In genomic region chr11:619625-620050, GRCh38 we compare ENCODE assay signal across 24 cellular contexts. TPM values are rescaled to one million over a fixed set of nuclear protein-coding genes. Genes with fewer than 3 reads are reported as not detected.
"Had no signal": no experiment of that assay in that cellular context is flagged by ENCODE, and none has a peak within 500 bp of the region (broad histone marks: within the 10 kb centered on the region; RNA-seq: fewer than 3 reads in every experiment).

No MANE protein-coding gene starts in this region.

- FAIRE-seq: endometrium, frontal cortex, small intestine had no signal

- H3K9me3 Mint-ChIP-seq: nephron progenitor cell had no signal

- H3K4me3 ChIP-seq: heart right ventricle had no signal

- H3K9me3 ChIP-seq: heart right ventricle, neutrophil had no signal

- ATAC-seq: esophagus mucosa; heart right ventricle; left colon; naive thymus-derived CD4-positive, alpha-beta T cell had no signal

- DNase-seq: effector memory CD4-positive, alpha-beta T cell; hypothalamus; islet precursor cell; left colon; mesendoderm; naive thymus-derived CD4-positive, alpha-beta T cell; nephron progenitor cell; posterior cingulate gyrus; small intestine; stimulated activated CD4-positive, alpha-beta T cell treated with anti-CD3 and anti-CD28 coated beads, Interleukin-12 subunit alpha, Interleukin-12 subunit beta, amount 100 ng/mL, for 4 hours; stimulated activated naive CD4-positive, alpha-beta T cell treated with Interleukin-2 at 50 U/mL for 16 hours; trophoblast cell had no signal

- H3K27ac Mint-ChIP-seq: naive thymus-derived CD4-positive, alpha-beta T cell; nephron progenitor cell had no signal

- H3K4me3 Mint-ChIP-seq: naive thymus-derived CD4-positive, alpha-beta T cell; nephron progenitor cell had no signal

- H3K27ac ChIP-seq: heart right ventricle, neutrophil had no signal

RNA-seq across cellular contexts. Expression of gene CDHR5, which starts 5.1 kb away (rescaled TPM):
- total RNA-seq: esophagus mucosa; fibroblast of lung; frontal cortex; glomerular endothelial cell; heart right ventricle; lung microvascular endothelial cell; naive thymus-derived CD4-positive, alpha-beta T cell; osteocyte; pulmonary artery endothelial cell; urinary bladder had no signal
- polyA plus RNA-seq: fibroblast of lung; heart right ventricle; naive thymus-derived CD4-positive, alpha-beta T cell had no signal

RNA-seq across cellular contexts. Expression of gene SCT, which starts 7.3 kb away (rescaled TPM):
- total RNA-seq: esophagus mucosa; fibroblast of lung; frontal cortex; glomerular endothelial cell; liver; lung microvascular endothelial cell; naive thymus-derived CD4-positive, alpha-beta T cell; osteocyte; pulmonary artery endothelial cell; urinary bladder had no signal
- polyA plus RNA-seq: fibroblast of lung; liver; naive thymus-derived CD4-positive, alpha-beta T cell; urinary bladder had no signal

RNA-seq across cellular contexts. Expression of gene DRD4, which starts 17.4 kb away (rescaled TPM):
- total RNA-seq: frontal cortex, glomerular endothelial cell, liver, lung microvascular endothelial cell, pulmonary artery endothelial cell, urinary bladder had no signal
- polyA plus RNA-seq: fibroblast of lung; liver; naive thymus-derived CD4-positive, alpha-beta T cell had no signal
